ENCODE assay signal across 8 cellular contexts in genomic region chr7:142459557-142459963, GRCh38.
DNase-seq lines count a peak whose midpoint lies in the region; ATAC-seq and TF ChIP-seq lines count a peak whose summit lies in the region.

No MANE protein-coding gene starts in this region.

- peak; percentile 87 for TF ChIP-seq CTCF in CD14-positive monocyte (IDR thresholded peaks at IDR 0.05)

- peaks cover 40% of the 10 kb centered on the region for H3K4me1 Mint-ChIP-seq in CD14-positive monocyte
- peaks cover 50% of the 10 kb centered on the region for H3K4me1 Mint-ChIP-seq in activated CD4-positive, alpha-beta memory T cell treated with anti-CD3 and anti-CD28 coated beads, Interleukin-2, amount 10 ng/mL, durations not matched to agents 7 days and 5 days

- CTCF ChIA-PET in activated CD4-positive, alpha-beta memory T cell treated with anti-CD3 and anti-CD28 coated beads, Interleukin-2, amount 10 ng/mL, durations not matched to agents 7 days and 5 days (lab: Charles Lee) = interaction anchor here (0.7 to 18.6 kb wide), 17 partner anchors 11 to 358 kb away, joined by 3 to 355 read pairs (median 5); no protein-coding TSS in a partner anchor

- no peaks in the 10 kb centered on the region for H3K9me3 Mint-ChIP-seq in CD14-positive monocyte
- no peaks in the 10 kb centered on the region for H3K9me3 Mint-ChIP-seq in activated CD4-positive, alpha-beta memory T cell treated with anti-CD3 and anti-CD28 coated beads, Interleukin-2, amount 10 ng/mL, durations not matched to agents 7 days and 5 days

- H3K4me3 Mint-ChIP-seq in CD14-positive monocyte = peak overlapping the region in 1 of 2 donors; percentile 0
- H3K4me3 Mint-ChIP-seq in activated CD4-positive, alpha-beta memory T cell treated with anti-CD3 and anti-CD28 coated beads, Interleukin-2, amount 10 ng/mL, durations not matched to agents 7 days and 5 days = no peak overlapping the region

- ATAC-seq in GM18502 (IDR thresholded peaks at IDR 0.05; ENCODE audit: poor library complexity, unreplicated experiment) (peak; percentile 82), HG02798 (IDR thresholded peaks at IDR 0.05; ENCODE audit: poor library complexity, unreplicated experiment) (peak; percentile 85), Right ventricle myocardium superior (ENCODE audit: poor library complexity) (peak; percentile 68)

- intact Hi-C loops in CD14-positive monocyte (cut with micrococcal nuclease) = no loop called here
- intact Hi-C loops in Right ventricle myocardium superior (cut with DNase I) = no loop called here

- no peaks in the 10 kb centered on the region for H3K36me3 Mint-ChIP-seq in CD14-positive monocyte
- H3K36me3 Mint-ChIP-seq in activated CD4-positive, alpha-beta memory T cell treated with anti-CD3 and anti-CD28 coated beads, Interleukin-2, amount 10 ng/mL, durations not matched to agents 7 days and 5 days (ENCODE audit: low read depth) = no peaks in the 10 kb centered on the region

- no peak for DNase-seq in CD14-positive monocyte (ENCODE audit: low spot score)
- DNase-seq in NCI-H1105 (lab: John Stamatoyannopoulos, UW) = peak; percentile 19
- DNase-seq in activated CD4-positive, alpha-beta memory T cell treated with anti-CD3 and anti-CD28 coated beads, Interleukin-2, amount 10 ng/mL, durations not matched to agents 7 days and 5 days = peak; percentile 37
- no peak for DNase-seq in Right ventricle myocardium superior
- peak; percentile 58 for DNase-seq in retina
- no peak for DNase-seq in GM19238 (ENCODE audit: insufficient read length, low spot score)

- no peaks in the 10 kb centered on the region for H3K27me3 Mint-ChIP-seq in CD14-positive monocyte (ENCODE audit: low read depth in 3 of 3)
- peaks cover 6% of the 10 kb centered on the region for H3K27me3 Mint-ChIP-seq in activated CD4-positive, alpha-beta memory T cell treated with anti-CD3 and anti-CD28 coated beads, Interleukin-2, amount 10 ng/mL, durations not matched to agents 7 days and 5 days

- POLR2A ChIA-PET in activated CD4-positive, alpha-beta memory T cell treated with anti-CD3 and anti-CD28 coated beads, Interleukin-2, amount 10 ng/mL, durations not matched to agents 7 days and 5 days (lab: Charles Lee) = interaction anchor here (0.7 to 1.5 kb wide), 2 partner anchors 75 to 350 kb away, joined by 3 read pairs; no protein-coding TSS in a partner anchor

- peak overlapping the region in 1 of 7 donors; percentile 30 for H3K27ac Mint-ChIP-seq in CD14-positive monocyte
- no peak overlapping the region for H3K27ac Mint-ChIP-seq in activated CD4-positive, alpha-beta memory T cell treated with anti-CD3 and anti-CD28 coated beads, Interleukin-2, amount 10 ng/mL, durations not matched to agents 7 days and 5 days

Comparison
In these comparisons a context has a peak if more than half of its experiments do, and no peak if none do; other contexts are left out.
1. DNase-seq: peak in NCI-H1105 (single experiment), activated CD4-positive, alpha-beta memory T cell treated with anti-CD3 and anti-CD28 coated beads, Interleukin-2, amount 10 ng/mL, durations not matched to agents 7 days and 5 days (single experiment) and retina (single experiment); none in CD14-positive monocyte (single experiment), Right ventricle myocardium superior (single experiment) and GM19238 (single experiment).
2. Peak in every context shown above with its lines, with median percentiles within 50 percentile points of each other: ATAC-seq.